Comparison of ENCODE assay signal across 1 cellular context in the genomic region with DNA sequence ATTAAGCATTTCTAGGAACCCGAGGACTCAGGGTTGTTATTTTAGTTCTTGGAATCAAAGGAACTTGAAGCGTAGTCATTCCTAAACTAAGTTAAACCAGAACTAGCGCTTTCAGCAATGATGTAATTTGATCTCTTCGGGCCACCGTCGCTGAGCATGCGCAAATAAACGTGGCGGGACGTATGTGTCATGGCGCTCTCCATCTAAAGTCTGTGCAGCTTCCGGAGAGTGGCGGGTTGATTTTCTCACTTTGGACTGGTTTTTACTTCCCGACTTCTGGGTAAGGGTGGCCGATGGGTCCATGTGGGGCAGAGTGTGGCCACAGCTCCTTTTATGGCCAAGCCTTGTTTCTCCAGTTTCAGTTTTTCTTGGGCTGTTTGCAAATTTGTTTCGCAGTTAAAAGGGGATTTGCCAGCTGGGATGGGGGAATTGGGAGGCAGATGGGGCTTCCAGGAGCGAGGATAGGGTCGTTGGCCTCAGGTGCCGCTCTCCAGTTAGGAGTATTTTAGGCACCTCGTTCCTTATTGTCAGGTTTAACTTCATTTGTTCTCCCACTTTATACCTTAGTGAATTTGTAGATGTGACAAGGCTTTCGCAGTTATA.
TF ChIP-seq lines count a peak whose summit lies in the region.

TSS of gene CDKAL1 (plus strand) at position 163 of the 603 bp plus-strand sequence. CDS start 11,894 bp downstream, outside the sequence.

TF ChIP-seq in HepG2, 621 proteins besides CTCF, POLR2A, EP300 and RAD21 (continued from another document and continues in another):
- TF ChIP-seq, protein P1, sequence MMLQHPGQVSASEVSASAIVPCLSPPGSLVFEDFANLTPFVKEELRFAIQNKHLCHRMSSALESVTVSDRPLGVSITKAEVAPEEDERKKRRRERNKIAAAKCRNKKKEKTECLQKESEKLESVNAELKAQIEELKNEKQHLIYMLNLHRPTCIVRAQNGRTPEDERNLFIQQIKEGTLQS (CRISPR knock-in tag; IDR thresholded peaks at IDR 0.05), result no peak; the same call in 1 of the 2 replicates
- TF ChIP-seq ZNF576 (CRISPR knock-in tag; IDR thresholded peaks at IDR 0.05) (no peak), ZNF703 (CRISPR knock-in tag; IDR thresholded peaks at IDR 0.05; ENCODE audit: borderline replicate concordance) (no peak), ZNF282 (IDR thresholded peaks at IDR 0.05; ENCODE audit: partially characterized antibody) (no peak), ZNF224 (CRISPR knock-in tag; IDR thresholded peaks at IDR 0.05) (no peak), SUZ12 (IDR thresholded peaks at IDR 0.05; ENCODE audit: low read depth, low read length) (no peak), FUBP1 (CRISPR knock-in tag; IDR thresholded peaks at IDR 0.05; ENCODE audit: borderline replicate concordance) (no peak), RARG (CRISPR knock-in tag; IDR thresholded peaks at IDR 0.05; ENCODE audit: low read depth) (no peak), ZNF614 (CRISPR knock-in tag; IDR thresholded peaks at IDR 0.05; ENCODE audit: borderline replicate concordance) (peak; percentile 45; the same call in 1 of the 2 replicates), ZNF605 (CRISPR knock-in tag; IDR thresholded peaks at IDR 0.05) (peak; percentile 84; the same call in 1 of the 2 replicates), ZNF619 (CRISPR knock-in tag; IDR thresholded peaks at IDR 0.05) (peak; percentile 88; the same call in 1 of the 2 replicates), MED1 (CRISPR knock-in tag; IDR thresholded peaks at IDR 0.05) (peak; percentile 65), ZNF138 (CRISPR knock-in tag; IDR thresholded peaks at IDR 0.05; ENCODE audit: low read depth) (no peak), ESRRA (CRISPR knock-in tag; IDR thresholded peaks at IDR 0.05; ENCODE audit: low read depth) (no peak; the same call in 1 of the 2 replicates), AGO2 (optimal IDR thresholded peaks at IDR 0.05; ENCODE audit: low read depth, low read length) (no peak), MXD3 (CRISPR knock-in tag; IDR thresholded peaks at IDR 0.05) (peak; percentile 60; the same call in 1 of the 2 replicates), RXRB (CRISPR knock-in tag; IDR thresholded peaks at IDR 0.05; ENCODE audit: borderline replicate concordance) (peak; percentile 60; the same call in 1 of the 2 replicates), PPARG (CRISPR knock-in tag; conservative IDR thresholded peaks at IDR 0.05) (0 out of 2 replicates have a peak, but pooled peaks have one; percentile 0), ZGPAT (CRISPR knock-in tag; IDR thresholded peaks at IDR 0.05) (peak; percentile 70), ZNF24 (IDR thresholded peaks at IDR 0.05) (no peak), RARA (CRISPR knock-in tag; IDR thresholded peaks at IDR 0.05) (peak; percentile 34; the same call in 1 of the 2 replicates), AFF4 (CRISPR knock-in tag; IDR thresholded peaks at IDR 0.05) (no peak), NR1H2 (CRISPR knock-in tag; IDR thresholded peaks at IDR 0.05; ENCODE audit: borderline replicate concordance, low read depth) (no peak; the same call in 1 of the 2 replicates), ZNF562 (CRISPR knock-in tag; IDR thresholded peaks at IDR 0.05; ENCODE audit: borderline replicate concordance) (no peak), ZNF207 (IDR thresholded peaks at IDR 0.05; ENCODE audit: borderline replicate concordance) (no peak), ZNF34 (CRISPR knock-in tag; IDR thresholded peaks at IDR 0.05; ENCODE audit: borderline replicate concordance) (0 out of 2 replicates have a peak, but pooled peaks have one; percentile 29), ZNF101 (CRISPR knock-in tag; IDR thresholded peaks at IDR 0.05; ENCODE audit: borderline replicate concordance, low read depth) (no peak), SAP130 (CRISPR knock-in tag; IDR thresholded peaks at IDR 0.05; ENCODE audit: low read depth) (peak; percentile 91), ZNF234 (CRISPR knock-in tag; conservative IDR thresholded peaks at IDR 0.05) (no peak), MEIS1 (CRISPR knock-in tag; IDR thresholded peaks at IDR 0.05; ENCODE audit: borderline replicate concordance) (no peak), MTF2 (CRISPR knock-in tag; IDR thresholded peaks at IDR 0.05; ENCODE audit: borderline replicate concordance) (no peak), SMAD1 (CRISPR knock-in tag; IDR thresholded peaks at IDR 0.05; ENCODE audit: borderline replicate concordance, low read depth) (no peak), MTA1 (CRISPR knock-in tag; IDR thresholded peaks at IDR 0.05; ENCODE audit: borderline replicate concordance) (no peak), RNF2 (conservative IDR thresholded peaks at IDR 0.05; ENCODE audit: low read depth) (peak; percentile 66; the same call in 1 of the 2 replicates), DPF2 (CRISPR knock-in tag; IDR thresholded peaks at IDR 0.05; ENCODE audit: borderline replicate concordance, low read depth) (no peak), PRDM4 (CRISPR knock-in tag; IDR thresholded peaks at IDR 0.05; ENCODE audit: borderline replicate concordance) (no peak), HHEX (CRISPR knock-in tag; IDR thresholded peaks at IDR 0.05) (no peak), ELF3 (CRISPR knock-in tag; IDR thresholded peaks at IDR 0.05) (peak; percentile 63), CCDC6 (CRISPR knock-in tag; IDR thresholded peaks at IDR 0.05) (no peak), POLR2AphosphoS2 (IDR thresholded peaks at IDR 0.05; ENCODE audit: low read depth, low read length) (no peak), KDM1A (CRISPR knock-in tag; IDR thresholded peaks at IDR 0.05) (no peak), ZFP36L2 (CRISPR knock-in tag; IDR thresholded peaks at IDR 0.05) (no peak), SMAD3 (CRISPR knock-in tag; IDR thresholded peaks at IDR 0.05) (peak; percentile 87), ZNF3 (CRISPR knock-in tag; IDR thresholded peaks at IDR 0.05) (no peak), ZNF768 (CRISPR knock-in tag; IDR thresholded peaks at IDR 0.05) (no peak), TCF7 (IDR thresholded peaks at IDR 0.05; ENCODE audit: low read depth) (no peak)
- TF ChIP-seq, protein P2, sequence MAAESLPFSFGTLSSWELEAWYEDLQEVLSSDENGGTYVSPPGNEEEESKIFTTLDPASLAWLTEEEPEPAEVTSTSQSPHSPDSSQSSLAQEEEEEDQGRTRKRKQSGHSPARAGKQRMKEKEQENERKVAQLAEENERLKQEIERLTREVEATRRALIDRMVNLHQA (CRISPR knock-in tag; IDR thresholded peaks at IDR 0.05), result no peak
- TF ChIP-seq, protein P3, sequence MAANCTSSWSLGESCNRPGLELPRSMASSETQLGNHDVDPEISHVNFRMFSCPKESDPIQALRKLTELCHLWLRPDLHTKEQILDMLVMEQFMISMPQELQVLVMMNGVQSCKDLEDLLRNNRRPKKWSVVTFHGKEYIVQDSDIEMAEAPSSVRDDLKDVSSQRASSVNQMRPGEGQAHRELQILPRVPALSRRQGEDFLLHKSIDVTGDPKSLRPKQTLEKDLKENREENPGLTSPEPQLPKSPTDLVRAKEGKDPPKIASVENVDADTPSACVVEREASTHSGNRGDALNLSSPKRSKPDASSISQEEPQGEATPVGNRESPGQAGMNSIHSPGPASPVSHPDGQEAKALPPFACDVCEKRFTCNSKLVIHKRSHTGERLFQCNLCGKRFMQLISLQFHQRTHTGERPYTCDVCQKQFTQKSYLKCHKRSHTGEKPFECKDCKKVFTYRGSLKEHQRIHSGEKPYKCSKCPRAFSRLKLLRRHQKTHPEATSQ (CRISPR knock-in tag; IDR thresholded peaks at IDR 0.05; ENCODE audit: borderline replicate concordance), result no peak
- TF ChIP-seq, protein P4, sequence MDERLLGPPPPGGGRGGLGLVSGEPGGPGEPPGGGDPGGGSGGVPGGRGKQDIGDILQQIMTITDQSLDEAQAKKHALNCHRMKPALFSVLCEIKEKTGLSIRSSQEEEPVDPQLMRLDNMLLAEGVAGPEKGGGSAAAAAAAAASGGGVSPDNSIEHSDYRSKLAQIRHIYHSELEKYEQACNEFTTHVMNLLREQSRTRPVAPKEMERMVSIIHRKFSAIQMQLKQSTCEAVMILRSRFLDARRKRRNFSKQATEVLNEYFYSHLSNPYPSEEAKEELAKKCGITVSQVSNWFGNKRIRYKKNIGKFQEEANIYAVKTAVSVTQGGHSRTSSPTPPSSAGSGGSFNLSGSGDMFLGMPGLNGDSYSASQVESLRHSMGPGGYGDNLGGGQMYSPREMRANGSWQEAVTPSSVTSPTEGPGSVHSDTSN (CRISPR knock-in tag; IDR thresholded peaks at IDR 0.05), result no peak
- TF ChIP-seq, protein P5, sequence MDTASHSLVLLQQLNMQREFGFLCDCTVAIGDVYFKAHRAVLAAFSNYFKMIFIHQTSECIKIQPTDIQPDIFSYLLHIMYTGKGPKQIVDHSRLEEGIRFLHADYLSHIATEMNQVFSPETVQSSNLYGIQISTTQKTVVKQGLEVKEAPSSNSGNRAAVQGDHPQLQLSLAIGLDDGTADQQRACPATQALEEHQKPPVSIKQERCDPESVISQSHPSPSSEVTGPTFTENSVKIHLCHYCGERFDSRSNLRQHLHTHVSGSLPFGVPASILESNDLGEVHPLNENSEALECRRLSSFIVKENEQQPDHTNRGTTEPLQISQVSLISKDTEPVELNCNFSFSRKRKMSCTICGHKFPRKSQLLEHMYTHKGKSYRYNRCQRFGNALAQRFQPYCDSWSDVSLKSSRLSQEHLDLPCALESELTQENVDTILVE (CRISPR knock-in tag; IDR thresholded peaks at IDR 0.05), result peak; percentile 51; the same call in 1 of the 2 replicates
